In genomic region chr3:152305075-152305474, GRCh38 we compare ENCODE assay signal across 12 cellular contexts. TPM values are rescaled to one million over a fixed set of nuclear protein-coding genes. Genes with fewer than 3 reads are reported as not detected.
DNase-seq lines count a peak whose midpoint lies in the region; ATAC-seq and TF ChIP-seq lines count a peak whose summit lies in the region.
"Had no signal": no experiment of that assay in that cellular context is flagged by ENCODE, and none has a peak within 500 bp of the region (broad histone marks: within the 10 kb centered on the region; RNA-seq: fewer than 3 reads in every experiment).

No MANE protein-coding gene starts in this region.

- H2BK15ac ChIP-seq in IMR-90 (ENCODE audit: low read depth, low read length), result no peak overlapping the region; the same call in 2 of the 3 replicates

- no peaks in the 10 kb centered on the region for H3K9me3 Mint-ChIP-seq in neural progenitor cell
- H3K9me3 Mint-ChIP-seq: neural crest cell had no signal

- H2AFZ ChIP-seq in IMR-90 (replicated peaks; ENCODE audit: low read length, poor library complexity), result no peak overlapping the region
- no peak overlapping the region for H2AFZ ChIP-seq in neural progenitor cell (replicated peaks)

- CTCF ChIA-PET in IMR-90 (lab: Yijun Ruan, JAX), result interaction anchor here (0.7 to 2.4 kb wide), 5 partner anchors 9 to 139 kb away, joined by 3 to 7 read pairs (median 3); partner anchors contain the start of gene MBNL1

- TF ChIP-seq RAD21 in IMR-90 (IDR thresholded peaks at IDR 0.05; ENCODE audit: low read length), result no peak

- in situ Hi-C loops in IMR-90 (cut with MboI; ENCODE audit: low sequenced_read_pairs) (no loop called here), ACHN (cut with HindIII; ENCODE audit: low pct_ligation_motif_present, low pct_unique_long_range_greater_than_20kb, low sequenced_read_pairs) (no loop called here)

- peak overlapping the region; percentile 93; the same call in 1 of the 2 replicates for H3K23ac ChIP-seq in IMR-90 (ENCODE audit: low read depth, low read length)

- TF ChIP-seq CTCF in IMR-90 (conservative IDR thresholded peaks at IDR 0.05; ENCODE audit: low read depth, low read length) (no peak), dorsolateral prefrontal cortex (IDR thresholded peaks at IDR 0.05 in 54 of 56, conservative IDR thresholded peaks at IDR 0.05 in 2 of 56; ENCODE audit: low read depth in 1 of 56, partially characterized antibody in 56 of 56) (no peak), neural progenitor cell (IDR thresholded peaks at IDR 0.05) (no peak)

- H3K4ac ChIP-seq in IMR-90 (ENCODE audit: low read depth, low read length), result no peak overlapping the region

- H3K4me2 ChIP-seq in IMR-90 (ENCODE audit: low read depth, low read length), result no peak overlapping the region
- peak overlapping the region; percentile 54 for H3K4me2 ChIP-seq in neural progenitor cell

- H4K5ac ChIP-seq in IMR-90 (ENCODE audit: low read depth, low read length), result peak overlapping the region; percentile 54; the same call in 1 of the 2 replicates

- no peak overlapping the region for H3K4me3 Mint-ChIP-seq in neural progenitor cell
- H3K4me3 Mint-ChIP-seq: neural crest cell had no signal

- H4K91ac ChIP-seq in IMR-90 (ENCODE audit: insufficient read depth, low read depth, low read length), result no peak overlapping the region

- H3K56ac ChIP-seq in IMR-90 (ENCODE audit: extremely low read depth, insufficient read depth, low read length), result no peak overlapping the region

- no peak overlapping the region for H2AK9ac ChIP-seq in IMR-90 (replicated peaks; ENCODE audit: low read depth, low read length, poor library complexity)

- H2AK5ac ChIP-seq in IMR-90 (ENCODE audit: low read depth, low read length), result no peak overlapping the region

- H3K9ac ChIP-seq in IMR-90 (ENCODE audit: low read depth, low read length) (peak overlapping the region; percentile 17; the same call in 1 of the 2 replicates), neural progenitor cell (no peak overlapping the region)

- H3K27ac Mint-ChIP-seq in neural progenitor cell, result no peak overlapping the region

- POLR2A ChIA-PET in IMR-90 (lab: Charles Lee; ENCODE audit: unreplicated experiment), result interaction anchor here (1.4 kb wide), 1 partner anchor 36 kb away, joined by 8 read pairs; the partner anchor contains the start of gene MBNL1

- H3F3A ChIP-seq in neural progenitor cell (ENCODE audit: low read depth), result peaks cover 4% of the 10 kb centered on the region

- no TSS peak for BruUV-seq in IMR-90 (replicated peaks; lab: Mats Ljungman, UMichigan)

- peaks cover 11 to 53% of the 10 kb centered on the region in 2 experiments; a peak in 2 of 4 replicates for H3K79me1 ChIP-seq in IMR-90 (ENCODE audit: low read depth in 1 of 2, low read length in 2 of 2)

- H3K36me3 Mint-ChIP-seq in neural progenitor cell, result peaks cover 8% of the 10 kb centered on the region

- H2BK20ac ChIP-seq in IMR-90 (ENCODE audit: low read depth, low read length), result peak overlapping the region; percentile 33; the same call in 1 of the 2 replicates

- H3K9me1 ChIP-seq in IMR-90 (ENCODE audit: insufficient read depth, low read length), result peaks cover 9% of the 10 kb centered on the region; the same call in 1 of the 2 replicates

- 0 out of 4 replicates have a peak overlapping the region, but pooled peaks of 1 of the 2 experiments have one; percentile 4 for H4K8ac ChIP-seq in IMR-90 (ENCODE audit: low read depth in 2 of 2, low read length in 2 of 2)

- H4K20me1 ChIP-seq in IMR-90 (ENCODE audit: insufficient read depth, low read length) (peaks cover 36% of the 10 kb centered on the region), neural progenitor cell (ENCODE audit: low read depth) (peaks cover 7% of the 10 kb centered on the region)

- intact Hi-C loops in IMR-90 (cut with micrococcal nuclease), result loop anchor here (10.0 kb wide), 1 partner anchor 140 kb away; no protein-coding TSS in a partner anchor
- intact Hi-C loops in dorsolateral prefrontal cortex (cut with DNase I), result no loop called here

- H3K27me3 ChIP-seq in IMR-90 (ENCODE audit: control insufficient read depth, insufficient read depth, low read length), result no peaks in the 10 kb centered on the region
- no peaks in the 10 kb centered on the region for H3K27me3 ChIP-seq in dorsolateral prefrontal cortex
- H3K27me3 ChIP-seq in neural progenitor cell, result no peaks in the 10 kb centered on the region

- H3K4me1 ChIP-seq in IMR-90 (ENCODE audit: control insufficient read depth, insufficient read depth, low read length) (peaks cover 21% of the 10 kb centered on the region), neural progenitor cell (peaks cover 44% of the 10 kb centered on the region)

- TF ChIP-seq POLR2A in IMR-90 (IDR thresholded peaks at IDR 0.05; ENCODE audit: low read depth, low read length), result no peak

- H3K79me2 ChIP-seq in neural progenitor cell (ENCODE audit: low read depth), result peaks cover 9% of the 10 kb centered on the region

- H3K27ac ChIP-seq in IMR-90 (ENCODE audit: insufficient read depth, low read length) (no peak overlapping the region), dorsolateral prefrontal cortex (peak overlapping the region in 42 of 59 donors; percentile 2 to 64 (median 28)), neural progenitor cell (no peak overlapping the region)

- H3K4me3 ChIP-seq in IMR-90 (ENCODE audit: insufficient read depth, low read depth, low read length) (no peak overlapping the region), dorsolateral prefrontal cortex (peak overlapping the region in 4 of 59 donors; percentile 0 to 16 (median 8)), neural progenitor cell (no peak overlapping the region)
- H3K4me3 ChIP-seq: K562 had no signal

- H3K14ac ChIP-seq in IMR-90 (replicated peaks; ENCODE audit: low read depth, low read length), result peak overlapping the region; percentile 45; the same call in 1 of the 2 replicates

- H3K36me3 ChIP-seq in IMR-90 (ENCODE audit: control insufficient read depth, insufficient read depth, low read length) (peaks cover 2% of the 10 kb centered on the region; the same call in 1 of the 2 replicates), neural progenitor cell (no peaks in the 10 kb centered on the region)

- peak overlapping the region; percentile 80; the same call in 1 of the 2 replicates for H3K18ac ChIP-seq in IMR-90 (ENCODE audit: low read depth, low read length)

- dilution Hi-C loops in IMR-90 (cut with HindIII; ENCODE audit: low sequenced_read_pairs, unreplicated experiment), result no loop called here

- peak overlapping the region; percentile 38 for H2BK5ac ChIP-seq in IMR-90 (ENCODE audit: low read depth, low read length, poor library complexity, severe bottlenecking)

- H3K9me3 ChIP-seq in IMR-90 (ENCODE audit: control insufficient read depth, insufficient read depth, low read length) (no peaks in the 10 kb centered on the region), neural progenitor cell (ENCODE audit: low read depth) (no peaks in the 10 kb centered on the region)

- WGBS in IMR-90 (ENCODE audit: extremely low coverage in 2 of 2, insufficient read length in 1 of 2), 2 experiments, result no CpG with 5 or more reads among the region's 2 CpGs

- peak; percentile 32 for DNase-seq in D341Med (ENCODE audit: low spot score)
- DNase-seq in IMR-90, result no peak
- no peak for DNase-seq in dorsolateral prefrontal cortex
- DNase-seq in neural progenitor cell (ENCODE audit: low spot score), result peak; percentile 41
- DNase-seq in NCI-H2196 treated with DMSO at 0.1 percent for 48 hours (lab: John Stamatoyannopoulos, UW; ENCODE audit: unreplicated experiment), result no peak
- no peak for DNase-seq in inferior parietal cortex (ENCODE audit: extremely low spot score)
- DNase-seq in NCI-H187 treated with DMSO at 0.1 percent for 48 hours (lab: John Stamatoyannopoulos, UW), result no peak
- no peak for DNase-seq in ACHN
- DNase-seq: H7, NCI-H2029 treated with DMSO at 0.1 percent for 48 hours had no signal

- peaks cover 2% of the 10 kb centered on the region for H3K27me3 Mint-ChIP-seq in neural progenitor cell (ENCODE audit: insufficient read depth, low read depth)

- H3K4me1 Mint-ChIP-seq in neural progenitor cell, result peaks cover 49% of the 10 kb centered on the region

- no peak for ATAC-seq in IMR-90 (ENCODE audit: low read depth)
- ATAC-seq: K562 had no signal

- H2BK120ac ChIP-seq in IMR-90 (ENCODE audit: low read depth, low read length), result no peak overlapping the region

TF ChIP-seq in IMR-90, 13 proteins besides CTCF, POLR2A, EP300 and RAD21 (continues in another document):
- TF ChIP-seq FOS (IDR thresholded peaks at IDR 0.05; ENCODE audit: low read depth, low read length) (no peak), BHLHE40 (IDR thresholded peaks at IDR 0.05; ENCODE audit: low read depth, low read length) (no peak), MAZ (IDR thresholded peaks at IDR 0.05; ENCODE audit: borderline replicate concordance, low read depth, low read length) (no peak), RFX5 (IDR thresholded peaks at IDR 0.05; ENCODE audit: low read depth, low read length) (no peak), NFE2L2 (IDR thresholded peaks at IDR 0.05; ENCODE audit: low read depth, low read length) (no peak), MXI1 (IDR thresholded peaks at IDR 0.05; ENCODE audit: borderline replicate concordance, low read depth, low read length) (no peak), CHD1 (IDR thresholded peaks at IDR 0.05; ENCODE audit: low read depth, low read length) (no peak), MAFK (IDR thresholded peaks at IDR 0.05; ENCODE audit: low read depth, low read length) (no peak), RCOR1 (IDR thresholded peaks at IDR 0.05; ENCODE audit: insufficient replicate concordance, low read length) (no peak), CEBPB (IDR thresholded peaks at IDR 0.05; ENCODE audit: low read depth, low read length) (no peak), SMC3 (IDR thresholded peaks at IDR 0.05; ENCODE audit: low read depth, low read length) (no peak)
- TF ChIP-seq, protein P1, sequence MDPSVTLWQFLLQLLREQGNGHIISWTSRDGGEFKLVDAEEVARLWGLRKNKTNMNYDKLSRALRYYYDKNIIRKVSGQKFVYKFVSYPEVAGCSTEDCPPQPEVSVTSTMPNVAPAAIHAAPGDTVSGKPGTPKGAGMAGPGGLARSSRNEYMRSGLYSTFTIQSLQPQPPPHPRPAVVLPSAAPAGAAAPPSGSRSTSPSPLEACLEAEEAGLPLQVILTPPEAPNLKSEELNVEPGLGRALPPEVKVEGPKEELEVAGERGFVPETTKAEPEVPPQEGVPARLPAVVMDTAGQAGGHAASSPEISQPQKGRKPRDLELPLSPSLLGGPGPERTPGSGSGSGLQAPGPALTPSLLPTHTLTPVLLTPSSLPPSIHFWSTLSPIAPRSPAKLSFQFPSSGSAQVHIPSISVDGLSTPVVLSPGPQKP (IDR thresholded peaks at IDR 0.05; ENCODE audit: borderline replicate concordance, low read depth, low read length), result no peak

RNA-seq across cellular contexts. Expression of gene MBNL1, which starts 36.3 kb away (rescaled TPM):
- total RNA-seq in IMR-90 (2012; rRNA removed) (515 and 664 TPM in 2 replicates), dorsolateral prefrontal cortex (100 to 1,000 TPM; 106 to 168 (median 132) TPM), neural progenitor cell (ENCODE audit: low replicate concordance) (9.8 and 14.7 TPM in 2 replicates)
- polyA plus RNA-seq in IMR-90 (2012; rRNA removed), result 127 and 129 TPM in 2 replicates
- polyA plus RNA-seq in IMR-90 (2012; cell fraction: cytosol; rRNA removed), result 41.6 and 47.4 TPM in 2 replicates
- polyA plus RNA-seq in IMR-90 (2012; cell fraction: nucleus; rRNA removed; ENCODE audit: low replicate concordance), result 48.0 and 82.1 TPM in 2 replicates

Comparison
In these comparisons a context has a peak if more than half of its experiments do, and no peak if none do; other contexts are left out.
1. DNase-seq: peak in D341Med (single experiment) and neural progenitor cell (single experiment); none in IMR-90 (single experiment), dorsolateral prefrontal cortex (0 of 10), NCI-H2196 treated with DMSO at 0.1 percent for 48 hours (single experiment), inferior parietal cortex (single experiment), NCI-H187 treated with DMSO at 0.1 percent for 48 hours (single experiment) and ACHN (single experiment).
2. H3K27ac ChIP-seq: peak in dorsolateral prefrontal cortex (42 of 59); none in IMR-90 (single experiment) and neural progenitor cell (single experiment).